Comparison of ENCODE assay signal across 9 cellular contexts in genomic region chr20:33914871-33915270, GRCh38.
DNase-seq lines count a peak whose midpoint lies in the region; ATAC-seq and TF ChIP-seq lines count a peak whose summit lies in the region.
"Had no signal": no experiment of that assay in that cellular context is flagged by ENCODE, and none has a peak within 500 bp of the region (broad histone marks: within the 10 kb centered on the region; RNA-seq: fewer than 3 reads in every experiment).

No MANE protein-coding gene starts in this region.

- no peaks in the 10 kb centered on the region for H3K36me3 ChIP-seq in GM23338 (ENCODE audit: insufficient read depth)
- H3K36me3 ChIP-seq in osteoblast (ENCODE audit: insufficient read depth, low read length) = no peaks in the 10 kb centered on the region
- H3K36me3 ChIP-seq in vagina = no peaks in the 10 kb centered on the region

- H3K36me3 Mint-ChIP-seq in GM23338 (ENCODE audit: low read depth) = no peaks in the 10 kb centered on the region

- TF ChIP-seq CTCF in GM23338 (conservative IDR thresholded peaks at IDR 0.05; ENCODE audit: low read depth in 2 of 2) = no peak
- no peak for TF ChIP-seq CTCF in osteoblast (IDR thresholded peaks at IDR 0.05; ENCODE audit: extremely low read depth, low read depth, low read length)
- no peak for TF ChIP-seq CTCF in vagina (IDR thresholded peaks at IDR 0.05)

- H3F3A ChIP-seq in GM23338 (replicated peaks; ENCODE audit: low read depth) = no peaks in the 10 kb centered on the region

- DNase-seq in GM23338 (ENCODE audit: low spot score) (no peak), NCI-H2227 treated with DMSO at 0.1 percent for 48 hours (lab: John Stamatoyannopoulos, UW) (peak; percentile 39), pulmonary artery endothelial cell (ENCODE audit: low read depth, low spot score) (peak; percentile 87), osteoblast (ENCODE audit: insufficient read length, low spot score, missing footprints) (no peak), vagina (ENCODE audit: extremely low spot score in 2 of 2) (no peak)
- peak; percentile 10 for DNase-seq in activated effector memory CD4-positive, alpha-beta T cell treated with Interleukin-2 at 50 U/mL for 16 hours
- DNase-seq: NCI-H1105 treated with DMSO at 0.1 percent for 48 hours had no signal

- H3K9me3 ChIP-seq in osteoblast (ENCODE audit: low read depth, low read length) = no peaks in the 10 kb centered on the region
- H3K9me3 ChIP-seq in vagina = no peaks in the 10 kb centered on the region

- H3K27me3 ChIP-seq in GM23338 (ENCODE audit: insufficient read depth) (no peaks in the 10 kb centered on the region), osteoblast (ENCODE audit: insufficient read depth, low read length) (no peaks in the 10 kb centered on the region), vagina (no peaks in the 10 kb centered on the region)

- H2AFZ ChIP-seq in GM23338 = no peak overlapping the region
- no peak overlapping the region for H2AFZ ChIP-seq in osteoblast (ENCODE audit: low read length)

- H3K9me3 Mint-ChIP-seq in GM23338 = no peaks in the 10 kb centered on the region

- TF ChIP-seq POLR2A in vagina (IDR thresholded peaks at IDR 0.05) = no peak

- H3K9me2 ChIP-seq in GM23338 (ENCODE audit: insufficient read depth) = no peaks in the 10 kb centered on the region

- no peak overlapping the region for H3K27ac Mint-ChIP-seq in GM23338

- intact Hi-C loops in vagina (cut with DNase I) = no loop called here

- H3K79me2 ChIP-seq in GM23338 (replicated peaks; ENCODE audit: insufficient read depth) (no peaks in the 10 kb centered on the region), osteoblast (ENCODE audit: insufficient read depth, low read length) (no peaks in the 10 kb centered on the region)

- H3K4me1 Mint-ChIP-seq in GM23338 = peaks cover 8% of the 10 kb centered on the region; the same call in 2 of the 3 replicates

- H3K27ac ChIP-seq in GM23338 (ENCODE audit: low read depth) (no peak overlapping the region), osteoblast (ENCODE audit: low read depth, low read length) (no peak overlapping the region), vagina (no peak overlapping the region)

- H3K4me2 ChIP-seq in GM23338 (no peak overlapping the region), osteoblast (ENCODE audit: insufficient read depth, low read length) (no peak overlapping the region)

- H3K27me3 Mint-ChIP-seq in GM23338 (ENCODE audit: insufficient read depth, low read depth, poor library complexity) = peaks cover 2% of the 10 kb centered on the region

- H3K4me3 Mint-ChIP-seq in GM23338 = no peak overlapping the region

- H3K4me1 ChIP-seq in GM23338 (ENCODE audit: insufficient read depth) = no peaks in the 10 kb centered on the region
- peaks cover 27% of the 10 kb centered on the region for H3K4me1 ChIP-seq in osteoblast (ENCODE audit: insufficient read depth, low read length)
- H3K4me1 ChIP-seq in vagina = no peaks in the 10 kb centered on the region

- ATAC-seq in GM23338 (peak; percentile 41; the same call in 2 of the 3 replicates), HG03457 (IDR thresholded peaks at IDR 0.05; ENCODE audit: unreplicated experiment) (no peak), HG02852 (IDR thresholded peaks at IDR 0.05; ENCODE audit: unreplicated experiment) (no peak)

- H3K4me3 ChIP-seq in GM23338 (no peak overlapping the region), osteoblast (ENCODE audit: insufficient read depth, low read length) (no peak overlapping the region), vagina (no peak overlapping the region)

- H4K20me1 ChIP-seq in GM23338 (replicated peaks; ENCODE audit: insufficient read depth) (no peaks in the 10 kb centered on the region), osteoblast (ENCODE audit: insufficient read depth, low read length) (no peaks in the 10 kb centered on the region)

TF ChIP-seq in GM23338, 12 proteins besides CTCF, POLR2A, EP300 and RAD21:
- no peak for TF ChIP-seq REST (IDR thresholded peaks at IDR 0.05; ENCODE audit: unreplicated experiment)
- TF ChIP-seq POLR2AphosphoS5 (IDR thresholded peaks at IDR 0.05; ENCODE audit: low read depth) = no peak

Comparison
In these comparisons a context has a peak if more than half of its experiments do, and no peak if none do; other contexts are left out.
1. DNase-seq: peak in NCI-H2227 treated with DMSO at 0.1 percent for 48 hours (single experiment), activated effector memory CD4-positive, alpha-beta T cell treated with Interleukin-2 at 50 U/mL for 16 hours (single experiment) and pulmonary artery endothelial cell (single experiment); none in GM23338 (single experiment), osteoblast (single experiment) and vagina (0 of 2).